12 cellular contexts compared by ENCODE assay signal in genomic region chr14:99619873-99620834, GRCh38. TPM values are rescaled to one million over a fixed set of nuclear protein-coding genes. Genes with fewer than 3 reads are reported as not detected.
DNase-seq lines count a peak whose midpoint lies in the region; ATAC-seq lines count a peak whose summit lies in the region.
"Had no signal": no experiment of that assay in that cellular context is flagged by ENCODE, and none has a peak within 500 bp of the region (broad histone marks: within the 10 kb centered on the region; RNA-seq: fewer than 3 reads in every experiment).

No MANE protein-coding gene starts in this region.

- DNase-seq in HK-2 (ENCODE audit: unreplicated experiment) (peak; percentile 44), mesendoderm (peak; percentile 45), NCI-H774 (lab: John Stamatoyannopoulos, UW) (no peak), HUDEP-2 (lab: John Stamatoyannopoulos, UW; ENCODE audit: unreplicated experiment in 76 of 76) (no peak), superior temporal gyrus (ENCODE audit: extremely low spot score) (no peak)
- DNase-seq: colonic mucosa, KBM-7, transverse colon had no signal

- H3K79me2 ChIP-seq in mesendoderm (ENCODE audit: control insufficient read depth, insufficient read depth, low read length) = no peaks in the 10 kb centered on the region
- H3K79me2 ChIP-seq: hepatocyte had no signal

- peaks cover 0 to 35% (median 0%) of the 10 kb centered on the region in 11 experiments; a peak in 5 of 22 replicates for H4K20me1 ChIP-seq in BLaER1 treated with 17β-estradiol and CSF1 and Interleukin-3, amounts not matched to agents 10 nM and 100 nM

- no peak overlapping the region for H3K23ac ChIP-seq in mesendoderm (ENCODE audit: low read length)

- no peak for ATAC-seq in HG03457 (IDR thresholded peaks at IDR 0.05; ENCODE audit: unreplicated experiment)

- H3K9me3 ChIP-seq in BLaER1 treated with 17β-estradiol and CSF1 and Interleukin-3, amounts not matched to agents 10 nM and 100 nM (replicated peaks in 1 of 11) = no peaks in the 10 kb centered on the region
- H3K9me3 ChIP-seq in endocrine pancreas (ENCODE audit: control insufficient read depth, low read length) = no peaks in the 10 kb centered on the region
- H3K9me3 ChIP-seq: colonic mucosa, transverse colon had no signal

- no peak overlapping the region for H2BK15ac ChIP-seq in mesendoderm (replicated peaks; ENCODE audit: low read depth)

- no peak overlapping the region for H2BK120ac ChIP-seq in mesendoderm (ENCODE audit: low read depth, low read length)

- H3K36me3 ChIP-seq in BLaER1 treated with 17β-estradiol and CSF1 and Interleukin-3, amounts not matched to agents 10 nM and 100 nM = no peaks in the 10 kb centered on the region
- H3K36me3 ChIP-seq in endocrine pancreas (ENCODE audit: control insufficient read depth, insufficient read depth, low read length) (no peaks in the 10 kb centered on the region), mesendoderm (ENCODE audit: control insufficient read depth, insufficient read depth, low read length) (no peaks in the 10 kb centered on the region)
- H3K36me3 ChIP-seq: colonic mucosa, transverse colon had no signal

- H3K56ac ChIP-seq in mesendoderm (ENCODE audit: low read length) = no peak overlapping the region

- peak overlapping the region in 1 of 11 experiments; percentile 39; a peak in 2 of 22 replicates for H3K27ac ChIP-seq in BLaER1 treated with 17β-estradiol and CSF1 and Interleukin-3, amounts not matched to agents 10 nM and 100 nM
- H3K27ac ChIP-seq in mesendoderm (ENCODE audit: low read depth, low read length) = no peak overlapping the region
- H3K27ac ChIP-seq: colonic mucosa, hepatocyte, transverse colon had no signal

- no peak overlapping the region for H4K5ac ChIP-seq in mesendoderm (ENCODE audit: low read length)

- no peak overlapping the region for H3K4me3 ChIP-seq in BLaER1 treated with 17β-estradiol and CSF1 and Interleukin-3, amounts not matched to agents 10 nM and 100 nM
- no peak overlapping the region for H3K4me3 ChIP-seq in endocrine pancreas (ENCODE audit: control insufficient read depth, insufficient read depth, low read length)
- no peak overlapping the region for H3K4me3 ChIP-seq in mesendoderm (ENCODE audit: low read length)
- H3K4me3 ChIP-seq: colonic mucosa, hepatocyte, transverse colon had no signal

- no peak overlapping the region for H3K18ac ChIP-seq in mesendoderm (ENCODE audit: low read length)

- no peaks in the 10 kb centered on the region for H3K27me3 ChIP-seq in BLaER1 treated with 17β-estradiol and CSF1 and Interleukin-3, amounts not matched to agents 10 nM and 100 nM
- no peaks in the 10 kb centered on the region for H3K27me3 ChIP-seq in endocrine pancreas (ENCODE audit: control insufficient read depth, insufficient read depth, low read length)
- no peaks in the 10 kb centered on the region for H3K27me3 ChIP-seq in mesendoderm (ENCODE audit: insufficient read depth, low read length, poor library complexity)
- H3K27me3 ChIP-seq: colonic mucosa, hepatocyte had no signal

- no peak overlapping the region for H3K4ac ChIP-seq in mesendoderm (ENCODE audit: low read depth, low read length)

- H3K79me1 ChIP-seq in mesendoderm (ENCODE audit: low read length) = no peaks in the 10 kb centered on the region

- H3K4me1 ChIP-seq in BLaER1 treated with 17β-estradiol and CSF1 and Interleukin-3, amounts not matched to agents 10 nM and 100 nM = peaks cover 21 to 65% (median 53%) of the 10 kb centered on the region in 10 experiments
- H3K4me1 ChIP-seq in endocrine pancreas (ENCODE audit: control insufficient read depth, insufficient read depth, low read length) (no peaks in the 10 kb centered on the region), mesendoderm (ENCODE audit: control insufficient read depth, low read depth, low read length) (no peaks in the 10 kb centered on the region)
- H3K4me1 ChIP-seq: colonic mucosa had no signal

- H2BK5ac ChIP-seq in mesendoderm (ENCODE audit: low read length) = no peak overlapping the region

- peak overlapping the region in 7 of 11 experiments; percentile 13 to 41 (median 25); a peak in 7 of 22 replicates for H3K9ac ChIP-seq in BLaER1 treated with 17β-estradiol and CSF1 and Interleukin-3, amounts not matched to agents 10 nM and 100 nM
- H3K9ac ChIP-seq in endocrine pancreas (ENCODE audit: control insufficient read depth, insufficient read depth, low read length) (peak overlapping the region; percentile 38), mesendoderm (ENCODE audit: low read length) (no peak overlapping the region)

- peak overlapping the region; percentile 64 to 90 (median 79) for H3K4me2 ChIP-seq in BLaER1 treated with 17β-estradiol and CSF1 and Interleukin-3, amounts not matched to agents 10 nM and 100 nM
- no peak overlapping the region for H3K4me2 ChIP-seq in mesendoderm (ENCODE audit: low read length)
- H3K4me2 ChIP-seq: hepatocyte had no signal

- no CpG with 5 or more reads among the region's 13 CpGs for WGBS in mesendoderm (ENCODE audit: extremely low coverage, insufficient coverage, low lambda C conversion rate)

- H2AK5ac ChIP-seq in mesendoderm (ENCODE audit: low read length) = no peak overlapping the region

- H4K8ac ChIP-seq in mesendoderm (ENCODE audit: low read depth, low read length) = no peak overlapping the region

RNA-seq across cellular contexts. Expression of gene CCDC85C, which starts 16.1 kb away (rescaled TPM):
- polyA plus RNA-seq in mesendoderm (2013, experiment 1 of 2) = 10.1 TPM
- polyA plus RNA-seq in mesendoderm (2013, experiment 2 of 2) = 10.7 TPM

RNA-seq across cellular contexts. Expression of gene HHIPL1, which starts 24.8 kb away (rescaled TPM):
- polyA plus RNA-seq in mesendoderm (2013, experiment 1 of 2) = 0.63 TPM
- 0.66 TPM for polyA plus RNA-seq in mesendoderm (2013, experiment 2 of 2)

Comparison
In these comparisons a context has a peak if more than half of its experiments do, and no peak if none do; other contexts are left out.
1. DNase-seq: peak in HK-2 (single experiment) and mesendoderm (single experiment); none in NCI-H774 (single experiment), HUDEP-2 (0 of 76) and superior temporal gyrus (single experiment).